37 cellular contexts compared by ENCODE assay signal in the genomic region with DNA sequence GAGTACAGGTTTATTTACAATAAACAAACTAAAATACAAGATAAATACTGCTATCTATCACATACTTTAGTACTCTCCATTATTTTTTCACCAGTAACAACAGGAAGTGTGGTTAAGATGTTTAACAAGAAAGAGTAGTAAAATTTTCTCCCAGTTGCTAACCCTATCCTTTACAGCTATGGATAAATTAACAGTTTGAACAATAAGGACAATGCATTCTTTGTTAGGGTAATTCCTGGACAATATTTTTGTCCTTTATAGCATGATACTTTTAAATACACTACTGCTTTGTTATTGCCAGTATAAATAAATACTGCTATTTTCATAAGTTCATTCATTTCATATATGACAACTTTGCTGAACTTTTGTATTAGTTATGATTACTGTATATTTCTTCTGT.
DNase-seq lines count a peak whose midpoint lies in the region; ATAC-seq, FAIRE-seq and TF ChIP-seq lines count a peak whose summit lies in the region.
"Had no signal": no experiment of that assay in that cellular context is flagged by ENCODE, and none has a peak within 500 bp of the region (broad histone marks: within the 10 kb centered on the region; RNA-seq: fewer than 3 reads in every experiment).

No MANE protein-coding gene starts in this region.

- intact Hi-C loops in PC-3 (cut with micrococcal nuclease): no loop called here

- no peak overlapping the region for H3K4me2 ChIP-seq in Karpas-422 (ENCODE audit: low read depth, low read length, poor library complexity, severe bottlenecking)
- no peak overlapping the region for H3K4me2 ChIP-seq in PC-3 (ENCODE audit: low read length)
- H3K4me2 ChIP-seq: A549; BLaER1; BLaER1 treated with 17β-estradiol and CSF1 and Interleukin-3, amounts not matched to agents 10 nM and 100 nM had no signal

- no peak overlapping the region for H3K4me3 Mint-ChIP-seq in immature natural killer cell
- H3K4me3 Mint-ChIP-seq: B cell; CD14-positive monocyte; CD4-positive, alpha-beta memory T cell; CD4-positive, alpha-beta T cell; CD4-positive, CD25-positive, alpha-beta regulatory T cell; CD8-positive, alpha-beta memory T cell; CD8-positive, alpha-beta T cell had no signal

- H3K4me3 ChIP-seq in Karpas-422 (ENCODE audit: low read length): no peak overlapping the region
- no peak overlapping the region for H3K4me3 ChIP-seq in PC-3 (ENCODE audit: low read length)
- no peak overlapping the region for H3K4me3 ChIP-seq in small intestine (ENCODE audit: low read depth in 1 of 2, low read length in 2 of 2)
- H3K4me3 ChIP-seq: A549; BLaER1; BLaER1 treated with 17β-estradiol and CSF1 and Interleukin-3, amounts not matched to agents 10 nM and 100 nM had no signal

- no peaks in the 10 kb centered on the region for H3K4me1 Mint-ChIP-seq in immature natural killer cell
- H3K4me1 Mint-ChIP-seq: B cell; CD14-positive monocyte; CD4-positive, alpha-beta memory T cell; CD4-positive, CD25-positive, alpha-beta regulatory T cell; CD8-positive, alpha-beta memory T cell had no signal

- H3K9me2 ChIP-seq in Karpas-422 (replicated peaks; ENCODE audit: insufficient read depth, low read length) (no peaks in the 10 kb centered on the region), PC-3 (replicated peaks; ENCODE audit: low read length) (no peaks in the 10 kb centered on the region)

- H3K27me3 ChIP-seq in Karpas-422 (ENCODE audit: low read length) (no peaks in the 10 kb centered on the region), PC-3 (ENCODE audit: low read length) (no peaks in the 10 kb centered on the region), small intestine (ENCODE audit: control insufficient read depth in 2 of 2, insufficient read depth in 2 of 2, low read length in 2 of 2) (no peaks in the 10 kb centered on the region)
- H3K27me3 ChIP-seq: BE2C; BLaER1; BLaER1 treated with 17β-estradiol and CSF1 and Interleukin-3, amounts not matched to agents 10 nM and 100 nM had no signal

- H3K4me1 ChIP-seq in Karpas-422 (ENCODE audit: low read length) (no peaks in the 10 kb centered on the region), PC-3 (ENCODE audit: insufficient read depth, low read length) (no peaks in the 10 kb centered on the region), small intestine (ENCODE audit: control insufficient read depth in 2 of 2, insufficient read depth in 1 of 2, low read depth in 1 of 2, low read length in 1 of 2) (no peaks in the 10 kb centered on the region)
- H3K4me1 ChIP-seq: A549; BLaER1; BLaER1 treated with 17β-estradiol and CSF1 and Interleukin-3, amounts not matched to agents 10 nM and 100 nM; Caco-2 had no signal

- POLR2A ChIA-PET in PC-3 (lab: Charles Lee; ENCODE audit: unreplicated experiment): no interaction called here

- CTCF ChIA-PET in PC-3 (lab: Charles Lee): no interaction called here

- H3K36me3 ChIP-seq in Karpas-422 (ENCODE audit: insufficient read depth, low read length) (no peaks in the 10 kb centered on the region), PC-3 (ENCODE audit: low read depth, low read length) (no peaks in the 10 kb centered on the region), small intestine (ENCODE audit: control insufficient read depth in 2 of 2, insufficient read depth in 2 of 2, low read length in 2 of 2) (no peaks in the 10 kb centered on the region)
- H3K36me3 ChIP-seq: BE2C; BLaER1; BLaER1 treated with 17β-estradiol and CSF1 and Interleukin-3, amounts not matched to agents 10 nM and 100 nM had no signal

- no peaks in the 10 kb centered on the region for H4K20me1 ChIP-seq in Karpas-422 (ENCODE audit: insufficient read depth, low read depth, low read length)
- H4K20me1 ChIP-seq in PC-3 (ENCODE audit: low read length): no peaks in the 10 kb centered on the region
- H4K20me1 ChIP-seq: BLaER1; BLaER1 treated with 17β-estradiol and CSF1 and Interleukin-3, amounts not matched to agents 10 nM and 100 nM had no signal

- peak; percentile 51 for DNase-seq in COLO829 (ENCODE audit: low spot score)
- no peak for DNase-seq in Karpas-422
- no peak for DNase-seq in PC-3
- DNase-seq in foreskin melanocyte: peak; percentile 68
- DNase-seq in HPDE6-E6E7 (ENCODE audit: extremely low spot score): no peak
- DNase-seq in small intestine: no peak
- no peak for DNase-seq in NCI-H146 treated with DMSO at 0.1 percent for 48 hours (lab: John Stamatoyannopoulos, UW; ENCODE audit: unreplicated experiment)
- DNase-seq in immature natural killer cell: no peak
- DNase-seq: 8988T; ACHN; AML-193; BE2C; C1 segment of cervical spinal cord; Caco-2; Calu3; CD4-positive, alpha-beta memory T cell; CD4-positive, alpha-beta T cell; CD4-positive, CD25-positive, alpha-beta regulatory T cell; CD8-positive, alpha-beta memory T cell; CD8-positive, alpha-beta T cell; COR-L47; DMS 273 treated with DMSO at 0.1 percent for 48 hours; DMS153; DMS53; DMS79; DMS79 treated with DMSO at 0.1 percent for 48 hours; DND-41; EL had no signal

- H3K9ac ChIP-seq in Karpas-422 (ENCODE audit: low read length) (no peak overlapping the region), PC-3 (ENCODE audit: low read length) (no peak overlapping the region)
- H3K9ac ChIP-seq: BLaER1; BLaER1 treated with 17β-estradiol and CSF1 and Interleukin-3, amounts not matched to agents 10 nM and 100 nM had no signal

- peaks cover 6 to 41% (median 25%) of the 10 kb centered on the region in 6 donors for H3K9me3 Mint-ChIP-seq in immature natural killer cell

- no peaks in the 10 kb centered on the region for H3K79me2 ChIP-seq in Karpas-422 (ENCODE audit: low read length)
- no peaks in the 10 kb centered on the region for H3K79me2 ChIP-seq in PC-3 (ENCODE audit: low read length)

- no peaks in the 10 kb centered on the region for H3K27me3 Mint-ChIP-seq in immature natural killer cell (ENCODE audit: low read depth in 3 of 3)
- H3K27me3 Mint-ChIP-seq: B cell; CD4-positive, alpha-beta memory T cell; CD4-positive, alpha-beta T cell; CD4-positive, CD25-positive, alpha-beta regulatory T cell; CD8-positive, alpha-beta memory T cell had no signal

- H3K9me3 ChIP-seq in Karpas-422 (ENCODE audit: low read length): no peaks in the 10 kb centered on the region
- no peaks in the 10 kb centered on the region for H3K9me3 ChIP-seq in PC-3 (ENCODE audit: low read length)
- H3K9me3 ChIP-seq in small intestine (ENCODE audit: control insufficient read depth, low read depth): no peaks in the 10 kb centered on the region
- H3K9me3 ChIP-seq: A549; BE2C; BLaER1; BLaER1 treated with 17β-estradiol and CSF1 and Interleukin-3, amounts not matched to agents 10 nM and 100 nM; Caco-2 had no signal

- H3K36me3 Mint-ChIP-seq in immature natural killer cell: no peaks in the 10 kb centered on the region
- H3K36me3 Mint-ChIP-seq: CD14-positive monocyte; CD4-positive, alpha-beta memory T cell; CD4-positive, CD25-positive, alpha-beta regulatory T cell; CD8-positive, alpha-beta memory T cell; CD8-positive, alpha-beta T cell had no signal

- TF ChIP-seq CTCF in PC-3 (conservative IDR thresholded peaks at IDR 0.05; ENCODE audit: low read depth, low read length): no peak

- H3F3A ChIP-seq in PC-3 (ENCODE audit: low read length, unreplicated experiment): no peaks in the 10 kb centered on the region

- H2AFZ ChIP-seq in Karpas-422 (ENCODE audit: low read length) (peak overlapping the region; percentile 14; the same call in 1 of the 2 replicates), PC-3 (ENCODE audit: low read length) (no peak overlapping the region)

- H3K27ac ChIP-seq in Karpas-422 (ENCODE audit: low read length) (no peak overlapping the region), PC-3 (ENCODE audit: low read length) (no peak overlapping the region), small intestine (ENCODE audit: low read depth in 1 of 2, low read length in 1 of 2) (no peak overlapping the region)
- H3K27ac ChIP-seq: 22Rv1; A549; BLaER1; BLaER1 treated with 17β-estradiol and CSF1 and Interleukin-3, amounts not matched to agents 10 nM and 100 nM; C4-2B had no signal

- no peak overlapping the region for H3K27ac Mint-ChIP-seq in immature natural killer cell
- H3K27ac Mint-ChIP-seq: B cell; CD14-positive monocyte; CD4-positive, alpha-beta memory T cell; CD4-positive, alpha-beta T cell; CD4-positive, CD25-positive, alpha-beta regulatory T cell; CD8-positive, alpha-beta memory T cell; CD8-positive, alpha-beta T cell had no signal

- ATAC-seq in PC-3: peak; percentile 31; the same call in 1 of the 2 replicates
- ATAC-seq: A549; CD8-positive, alpha-beta T cell had no signal

- BruUV-seq in PC-3 (replicated peaks; lab: Mats Ljungman, UMichigan): no TSS peak

- no peak for FAIRE-seq in small intestine (lab: Jason Lieb, UNC)
- FAIRE-seq: A204.1, A549, D721Med had no signal

Comparison
In these comparisons a context has a peak if more than half of its experiments do, and no peak if none do; other contexts are left out.
1. DNase-seq: peak in COLO829 (single experiment) and foreskin melanocyte (single experiment); none in Karpas-422 (single experiment), PC-3 (single experiment), HPDE6-E6E7 (single experiment), small intestine (single experiment), NCI-H146 treated with DMSO at 0.1 percent for 48 hours (single experiment) and immature natural killer cell (0 of 3).